Comparison of ENCODE assay signal across 18 cellular contexts in the genomic region with DNA sequence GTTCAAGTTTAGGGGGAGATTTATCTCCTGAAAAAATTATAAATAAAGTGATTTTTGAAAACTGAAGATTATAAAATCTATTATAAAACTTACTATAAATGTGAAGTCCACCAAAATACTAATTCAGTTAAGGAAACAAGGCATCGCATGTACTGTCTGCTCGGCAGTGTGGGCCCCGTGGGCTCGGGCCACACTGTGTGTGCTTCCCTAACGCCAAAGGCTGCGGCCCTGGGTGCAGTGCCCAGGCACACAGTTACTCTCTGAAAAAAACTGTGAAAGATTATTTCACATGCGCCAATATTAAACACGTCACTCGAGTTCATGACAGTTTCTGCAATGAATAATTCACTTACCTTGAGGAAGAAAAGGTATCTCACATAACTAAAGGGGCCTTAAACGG. TPM values are rescaled to one million over a fixed set of nuclear protein-coding genes. Genes with fewer than 3 reads are reported as not detected.
DNase-seq lines count a peak whose midpoint lies in the region; ATAC-seq and TF ChIP-seq lines count a peak whose summit lies in the region.
"Had no signal": no experiment of that assay in that cellular context is flagged by ENCODE, and none has a peak within 500 bp of the region (broad histone marks: within the 10 kb centered on the region; RNA-seq: fewer than 3 reads in every experiment).

No MANE protein-coding gene starts in this region.

- no peak for TF ChIP-seq POLR2A in testis (IDR thresholded peaks at IDR 0.05)
- no peak for TF ChIP-seq POLR2A in prostate gland (IDR thresholded peaks at IDR 0.05)

- no peak for ATAC-seq in activated naive CD8-positive, alpha-beta T cell treated with anti-CD3 and anti-CD28 coated beads, Interleukin-2, amount 50 U/mL, for 24 hours

- intact Hi-C loops in activated CD4-positive, alpha-beta T cell treated with anti-CD3 and anti-CD28 coated beads, Interleukin-2, amount 10 ng/mL, durations not matched to agents 24 days and 14 days (cut with micrococcal nuclease), result no loop called here
- intact Hi-C loops in testis (cut with DNase I; ENCODE audit: low total_unique reads), result no loop called here
- intact Hi-C loops in Caco-2 (cut with micrococcal nuclease; ENCODE audit: unreplicated experiment), result no loop called here
- intact Hi-C loops in prostate gland (cut with DNase I), result no loop called here

- CTCF ChIA-PET in Caco-2 (lab: Charles Lee), result no interaction called here

- peaks cover 20% of the 10 kb centered on the region; the same call in 1 of the 2 replicates for H3K36me3 ChIP-seq in GM23248 (ENCODE audit: low read depth)
- H3K36me3 ChIP-seq in neutrophil, result peaks cover 72% of the 10 kb centered on the region
- no peaks in the 10 kb centered on the region for H3K36me3 ChIP-seq in testis (ENCODE audit: low read depth, missing control alignments)
- peaks cover 2% of the 10 kb centered on the region for H3K36me3 ChIP-seq in Caco-2 (ENCODE audit: control insufficient read depth, insufficient read depth, low read length)
- peaks cover 0 to 6% of the 10 kb centered on the region in 2 donors for H3K36me3 ChIP-seq in prostate gland
- H3K36me3 ChIP-seq: neural progenitor cell had no signal

- in situ Hi-C loops in GM23248 (cut with MboI), result no loop called here

- H3K4me3 Mint-ChIP-seq in activated CD4-positive, alpha-beta T cell treated with anti-CD3 and anti-CD28 coated beads, Interleukin-2, amount 10 ng/mL, durations not matched to agents 24 days and 14 days, result peak overlapping the region; percentile 35
- no peak overlapping the region for H3K4me3 Mint-ChIP-seq in activated naive CD8-positive, alpha-beta T cell treated with anti-CD3 and anti-CD28 coated beads, Interleukin-2, amount 50 U/mL, for 24 hours
- no peak overlapping the region for H3K4me3 Mint-ChIP-seq in Caco-2 (ENCODE audit: unreplicated experiment)
- H3K4me3 Mint-ChIP-seq: neural progenitor cell, type B pancreatic cell had no signal

- peak overlapping the region; percentile 65 for H3K27ac ChIP-seq in GM23248
- peak overlapping the region; percentile 71 for H3K27ac ChIP-seq in neutrophil
- no peak overlapping the region for H3K27ac ChIP-seq in testis
- H3K27ac ChIP-seq in prostate gland, result no peak overlapping the region
- H3K27ac ChIP-seq: neural progenitor cell, SJSA1 had no signal

- no peaks in the 10 kb centered on the region for H3K9me2 ChIP-seq in GM23248 (ENCODE audit: insufficient read depth)

- H3K9me3 Mint-ChIP-seq in activated CD4-positive, alpha-beta T cell treated with anti-CD3 and anti-CD28 coated beads, Interleukin-2, amount 10 ng/mL, durations not matched to agents 24 days and 14 days, result no peaks in the 10 kb centered on the region
- H3K9me3 Mint-ChIP-seq in activated naive CD8-positive, alpha-beta T cell treated with anti-CD3 and anti-CD28 coated beads, Interleukin-2, amount 50 U/mL, for 24 hours, result no peaks in the 10 kb centered on the region
- no peaks in the 10 kb centered on the region for H3K9me3 Mint-ChIP-seq in Caco-2 (ENCODE audit: unreplicated experiment)
- H3K9me3 Mint-ChIP-seq: neural progenitor cell, type B pancreatic cell had no signal

- TF ChIP-seq CTCF in neutrophil (IDR thresholded peaks at IDR 0.05) (no peak), testis (IDR thresholded peaks at IDR 0.05) (no peak), Caco-2 (IDR thresholded peaks at IDR 0.05; ENCODE audit: insufficient read depth in 1 of 2, low read depth in 1 of 2, low read length in 1 of 2, severe bottlenecking in 1 of 2, unreplicated experiment in 1 of 2) (no peak), prostate gland (IDR thresholded peaks at IDR 0.05) (no peak)

- POLR2A ChIA-PET in Caco-2 (lab: Charles Lee), result no interaction called here

- H3K4me1 Mint-ChIP-seq in activated CD4-positive, alpha-beta T cell treated with anti-CD3 and anti-CD28 coated beads, Interleukin-2, amount 10 ng/mL, durations not matched to agents 24 days and 14 days, result peaks cover 48% of the 10 kb centered on the region
- H3K4me1 Mint-ChIP-seq in activated naive CD8-positive, alpha-beta T cell treated with anti-CD3 and anti-CD28 coated beads, Interleukin-2, amount 50 U/mL, for 24 hours, result peaks cover 42% of the 10 kb centered on the region
- H3K4me1 Mint-ChIP-seq in Caco-2 (ENCODE audit: low read depth, unreplicated experiment), result peaks cover under 1% of the 10 kb centered on the region

- H3K4me1 ChIP-seq in GM23248 (ENCODE audit: insufficient read depth) (peaks cover 37% of the 10 kb centered on the region), neutrophil (ENCODE audit: control insufficient read depth in 1 of 2, insufficient read depth in 1 of 2, low read depth in 1 of 2, low read length in 1 of 2) (peaks cover 20 to 22% of the 10 kb centered on the region in 2 experiments), testis (peaks cover 35% of the 10 kb centered on the region), Caco-2 (no peaks in the 10 kb centered on the region), prostate gland (replicated peaks) (peaks cover 11% of the 10 kb centered on the region)
- H3K4me1 ChIP-seq: neural progenitor cell, SJSA1 had no signal

- peaks cover 3% of the 10 kb centered on the region; the same call in 1 of the 2 replicates for H4K20me1 ChIP-seq in GM23248 (ENCODE audit: insufficient read depth)

- no peak overlapping the region for H2AFZ ChIP-seq in GM23248
- H2AFZ ChIP-seq: neural progenitor cell had no signal

- DNase-seq in activated CD4-positive, alpha-beta T cell treated with anti-CD3 and anti-CD28 coated beads, Interleukin-2, amount 10 ng/mL, durations not matched to agents 24 days and 14 days, result no peak
- no peak for DNase-seq in activated CD4-positive, alpha-beta T cell treated with anti-CD3 and anti-CD28 coated beads for 48 hours
- DNase-seq in GM23248 (no peak), testis (no peak), Caco-2 (no peak), prostate gland (ENCODE audit: low spot score) (no peak)
- DNase-seq in activated naive CD8-positive, alpha-beta T cell treated with anti-CD3 and anti-CD28 coated beads, Interleukin-2, amount 50 U/mL, for 24 hours, result no peak
- DNase-seq: mammary epithelial cell; NCI-H187; NCI-H524 treated with DMSO at 0.1 percent for 48 hours; OCI-M1; stimulated activated CD4-positive, alpha-beta T cell treated with anti-CD3 and anti-CD28 coated beads, Interleukin-4, amount 100 ng/mL, for 24 hours had no signal

- H3K27me3 ChIP-seq in GM23248 (replicated peaks; ENCODE audit: insufficient read depth) (no peaks in the 10 kb centered on the region), neutrophil (no peaks in the 10 kb centered on the region), testis (no peaks in the 10 kb centered on the region), Caco-2 (replicated peaks; ENCODE audit: control insufficient read depth, insufficient read depth, low read length) (no peaks in the 10 kb centered on the region), prostate gland (replicated peaks; ENCODE audit: insufficient read depth) (no peaks in the 10 kb centered on the region)
- H3K27me3 ChIP-seq: colonic mucosa, neural progenitor cell, right lobe of liver, SJSA1 had no signal

- H3K9ac ChIP-seq in GM23248, result no peak overlapping the region; the same call in 1 of the 2 replicates
- H3K9ac ChIP-seq: neural progenitor cell had no signal

- peak overlapping the region; percentile 50 for H3K27ac Mint-ChIP-seq in activated CD4-positive, alpha-beta T cell treated with anti-CD3 and anti-CD28 coated beads, Interleukin-2, amount 10 ng/mL, durations not matched to agents 24 days and 14 days
- H3K27ac Mint-ChIP-seq in activated naive CD8-positive, alpha-beta T cell treated with anti-CD3 and anti-CD28 coated beads, Interleukin-2, amount 50 U/mL, for 24 hours, result peak overlapping the region; percentile 67
- H3K27ac Mint-ChIP-seq in Caco-2 (ENCODE audit: unreplicated experiment), result no peak overlapping the region
- H3K27ac Mint-ChIP-seq: neural progenitor cell, type B pancreatic cell had no signal

- H3K27me3 Mint-ChIP-seq in activated CD4-positive, alpha-beta T cell treated with anti-CD3 and anti-CD28 coated beads, Interleukin-2, amount 10 ng/mL, durations not matched to agents 24 days and 14 days, result no peaks in the 10 kb centered on the region
- no peaks in the 10 kb centered on the region for H3K27me3 Mint-ChIP-seq in activated naive CD8-positive, alpha-beta T cell treated with anti-CD3 and anti-CD28 coated beads, Interleukin-2, amount 50 U/mL, for 24 hours
- H3K27me3 Mint-ChIP-seq in Caco-2 (ENCODE audit: insufficient read depth, unreplicated experiment), result no peaks in the 10 kb centered on the region
- H3K27me3 Mint-ChIP-seq: type B pancreatic cell had no signal

- H3F3A ChIP-seq in GM23248 (ENCODE audit: insufficient read depth), result peaks cover 13% of the 10 kb centered on the region

- no peaks in the 10 kb centered on the region for H3K9me3 ChIP-seq in GM23248 (ENCODE audit: low read depth)
- no peaks in the 10 kb centered on the region for H3K9me3 ChIP-seq in neutrophil
- H3K9me3 ChIP-seq in testis, result no peaks in the 10 kb centered on the region
- no peaks in the 10 kb centered on the region for H3K9me3 ChIP-seq in Caco-2
- no peaks in the 10 kb centered on the region for H3K9me3 ChIP-seq in prostate gland
- H3K9me3 ChIP-seq: colonic mucosa, right lobe of liver, SJSA1 had no signal

- 83 to 87% methylated on average over 10 of the region's 10 CpGs for WGBS in GM23248 (ENCODE audit: low coverage in 1 of 2, low lambda C conversion rate in 2 of 2, missing lambda C conversion rate in 2 of 2), 2 experiments
- 84 to 86% methylated on average over 10 of the region's 10 CpGs for WGBS in testis, 2 donors
- WGBS in prostate gland, result 90% methylated on average over 10 of the region's 10 CpGs

- peaks cover 100% of the 10 kb centered on the region for H3K79me2 ChIP-seq in GM23248 (ENCODE audit: insufficient read depth)

- no peak overlapping the region for H3K4me2 ChIP-seq in GM23248 (ENCODE audit: unreplicated experiment)
- H3K4me2 ChIP-seq: neural progenitor cell had no signal

- BruUV-seq in Caco-2 (replicated peaks; lab: Mats Ljungman, UMichigan), result no TSS peak

- peaks cover 41% of the 10 kb centered on the region for H3K36me3 Mint-ChIP-seq in activated CD4-positive, alpha-beta T cell treated with anti-CD3 and anti-CD28 coated beads, Interleukin-2, amount 10 ng/mL, durations not matched to agents 24 days and 14 days (ENCODE audit: low read depth)
- H3K36me3 Mint-ChIP-seq in activated naive CD8-positive, alpha-beta T cell treated with anti-CD3 and anti-CD28 coated beads, Interleukin-2, amount 50 U/mL, for 24 hours (ENCODE audit: low read depth), result peaks cover 28% of the 10 kb centered on the region
- H3K36me3 Mint-ChIP-seq in Caco-2 (ENCODE audit: insufficient read depth, unreplicated experiment), result peaks cover 87% of the 10 kb centered on the region

- H3K4me3 ChIP-seq in GM23248 (no peak overlapping the region), neutrophil (ENCODE audit: low read depth in 1 of 2, low read length in 1 of 2) (no peak overlapping the region), testis (no peak overlapping the region), Caco-2 (ENCODE audit: low read depth, low read length) (no peak overlapping the region), prostate gland (no peak overlapping the region)
- H3K4me3 ChIP-seq: colonic mucosa, neural progenitor cell, right lobe of liver, SJSA1 had no signal

RNA-seq across cellular contexts. Expression of a gene that starts 39.8 kb away (rescaled TPM):
- total RNA-seq in activated CD4-positive, alpha-beta T cell treated with anti-CD3 and anti-CD28 coated beads, Interleukin-2, amount 10 ng/mL, durations not matched to agents 24 days and 14 days, result 36.2 and 43.2 TPM in 2 replicates
- total RNA-seq in GM23248 (2014; rRNA removed; shearing (Covaris generic)), result 23.1 and 24.4 TPM in 2 replicates
- polyA plus RNA-seq in GM23248 (2016; fragmentation: Nextera tagmentation; extraction: Ambion mirVana) (4.4 and 4.5 TPM in 2 replicates), testis (ENCODE audit: insufficient read depth, low read depth, low replicate concordance) (114 TPM)
- total RNA-seq in testis (100 to 1,000 TPM; 113 to 122 TPM), Caco-2 (2022) (46.9 and 48.3 TPM in 2 replicates), prostate gland (10 to 100 TPM; 40.3 to 74.2 TPM)

Comparison
In these comparisons a context has a peak if more than half of its experiments do, and no peak if none do; other contexts are left out.
1. H3K27ac ChIP-seq: peak in GM23248 (single experiment) and neutrophil (single experiment); none in testis (0 of 2) and prostate gland (0 of 2).